In genomic region chr21:33078907-33079582, GRCh38 we compare ENCODE assay signal across 8 cellular contexts. TPM values are rescaled to one million over a fixed set of nuclear protein-coding genes. Genes with fewer than 3 reads are reported as not detected.
DNase-seq lines count a peak whose midpoint lies in the region; ATAC-seq, FAIRE-seq and TF ChIP-seq lines count a peak whose summit lies in the region.

No MANE protein-coding gene starts in this region.

- peak; percentile 86 for FAIRE-seq in K562 (lab: Jason Lieb, UNC)

- TF ChIP-seq CTCF in K562 (IDR thresholded peaks at IDR 0.05 in 2 of 3, conservative IDR thresholded peaks at IDR 0.05 in 1 of 3; ENCODE audit: insufficient read depth in 2 of 3, low read depth in 1 of 3, low read length in 3 of 3) (0 out of 6 replicates have a peak, but pooled peaks of 2 of the 3 experiments have one; percentile 15 to 26), nephron (IDR thresholded peaks at IDR 0.05; ENCODE audit: unreplicated experiment in 3 of 3) (no peak), sigmoid colon (IDR thresholded peaks at IDR 0.05) (no peak)

- H3K36me3 ChIP-seq in K562 (ENCODE audit: control insufficient read depth, insufficient read depth, low read length) (no peaks in the 10 kb centered on the region), sigmoid colon (no peaks in the 10 kb centered on the region)

- intact Hi-C loops in K562 (cut with micrococcal nuclease): no loop called here
- intact Hi-C loops in sigmoid colon (cut with DNase I): no loop called here

- CTCF ChIA-PET in K562 (lab: Yijun Ruan, JAX; ENCODE audit: low intra/inter-chr PET ratio): no interaction called here

- H3K4me2 ChIP-seq in K562 (ENCODE audit: insufficient read depth, low read length): peak overlapping the region; percentile 19; the same call in 1 of the 2 replicates

- H2AFZ ChIP-seq in K562 (ENCODE audit: low read depth, low read length): peak overlapping the region; percentile 48

- H3K9me3 Mint-ChIP-seq in nephron: no peaks in the 10 kb centered on the region

- H3K4me3 Mint-ChIP-seq in nephron: peak overlapping the region in 1 of 3 experiments; percentile 21

- peaks cover 7% of the 10 kb centered on the region for H4K20me1 ChIP-seq in K562 (replicated peaks; ENCODE audit: control insufficient read depth, insufficient read depth, low read length)

- H3K4me3 ChIP-seq in K562 (no peak overlapping the region), sigmoid colon (no peak overlapping the region)

- TF ChIP-seq EP300 in K562 (IDR thresholded peaks at IDR 0.05; ENCODE audit: low read length) (no peak), sigmoid colon (IDR thresholded peaks at IDR 0.05) (no peak)

- no peaks in the 10 kb centered on the region for H3K9me3 ChIP-seq in K562 (replicated peaks; ENCODE audit: control insufficient read depth, insufficient read depth, low read depth, low read length)
- H3K9me3 ChIP-seq in sigmoid colon: no peaks in the 10 kb centered on the region

- 0 out of 4 replicates have a peak, but pooled peaks of 1 of the 2 experiments have one; percentile 7 for TF ChIP-seq RAD21 in K562 (CRISPR knock-in tag; conservative IDR thresholded peaks at IDR 0.05 in 1 of 2, IDR thresholded peaks at IDR 0.05 in 1 of 2)

- H3K4me1 ChIP-seq in K562 (replicated peaks in 1 of 2; ENCODE audit: control insufficient read depth in 2 of 2, insufficient read depth in 2 of 2, low read length in 2 of 2): peaks cover 0 to 9% of the 10 kb centered on the region in 2 experiments; a peak in 3 of 5 replicates
- H3K4me1 ChIP-seq in sigmoid colon: no peaks in the 10 kb centered on the region

- H3K9me1 ChIP-seq in K562 (ENCODE audit: control insufficient read depth, insufficient read depth, low read length): no peaks in the 10 kb centered on the region

- H3K4me1 Mint-ChIP-seq in nephron: no peaks in the 10 kb centered on the region

- no peaks in the 10 kb centered on the region for H3K79me2 ChIP-seq in K562 (ENCODE audit: control insufficient read depth, insufficient read depth, low read length)

- DNase-seq in ACHN (peak; percentile 92), NCI-H226 (peak; percentile 33), K562 (ENCODE audit: extremely low read depth in 1 of 4, low spot score in 3 of 4) (peak; percentile 53 to 76 (median 62)), DMS79 treated with DMSO at 0.1 percent for 48 hours (lab: John Stamatoyannopoulos, UW) (no peak), sigmoid colon (no peak)

- POLR2A ChIA-PET in K562 (lab: Yijun Ruan, JAX): interaction anchor here (0.6 to 1.0 kb wide), 3 partner anchors 12 to 23 kb away, joined by 3 to 4 read pairs (median 3); no protein-coding TSS in a partner anchor

- TF ChIP-seq POLR2A in K562 (conservative IDR thresholded peaks at IDR 0.05): no peak
- TF ChIP-seq POLR2A in sigmoid colon (IDR thresholded peaks at IDR 0.05): no peak

- WGBS in K562 (ENCODE audit: insufficient coverage, low coverage, missing lambda C conversion rate): 1% methylated on average over 10 of the region's 10 CpGs
- 44 to 52% methylated on average over 10 of the region's 10 CpGs for WGBS in sigmoid colon, 2 donors

- BruUV-seq in K562 (replicated peaks; lab: Mats Ljungman, UMichigan): no TSS peak

- H3K27me3 Mint-ChIP-seq in nephron (ENCODE audit: low read depth): peaks cover 70% of the 10 kb centered on the region

- H3K27me3 ChIP-seq in K562 (ENCODE audit: control insufficient read depth in 2 of 2, insufficient read depth in 2 of 2, low read length in 2 of 2) (peaks cover 15 to 16% of the 10 kb centered on the region in 2 experiments), sigmoid colon (peaks cover 5 to 41% (median 13%) of the 10 kb centered on the region in 3 donors)

- ATAC-seq in GM18508 (IDR thresholded peaks at IDR 0.05; ENCODE audit: insufficient read depth, unreplicated experiment): peak; percentile 89
- ATAC-seq in HG02759 (IDR thresholded peaks at IDR 0.05; ENCODE audit: unreplicated experiment): peak; percentile 97
- peak; percentile 88 for ATAC-seq in K562

- in situ Hi-C loops in ACHN (cut with HindIII; ENCODE audit: low pct_ligation_motif_present, low pct_unique_long_range_greater_than_20kb, low sequenced_read_pairs): no loop called here
- in situ Hi-C loops in K562 (cut with MboI): no loop called here

- H3K27ac ChIP-seq in K562 (ENCODE audit: extremely low read depth, low read depth, low read length) (peak overlapping the region; percentile 11; the same call in 1 of the 3 replicates), sigmoid colon (no peak overlapping the region)

- peak overlapping the region; percentile 51 to 91 (median 59) for H3K27ac Mint-ChIP-seq in nephron

- no peaks in the 10 kb centered on the region for H3K36me3 Mint-ChIP-seq in nephron (ENCODE audit: low read depth)

- peak overlapping the region in 1 of 2 experiments; percentile 31; a peak in 1 of 4 replicates for H3K9ac ChIP-seq in K562 (ENCODE audit: insufficient read depth in 1 of 2, low read depth in 2 of 2, low read length in 2 of 2)

TF ChIP-seq in K562, 482 proteins besides CTCF, POLR2A, EP300 and RAD21 (continues in another document):
- TF ChIP-seq IRF9 (tag; IDR thresholded peaks at IDR 0.05) (no peak), TCF3 (CRISPR knock-in tag; IDR thresholded peaks at IDR 0.05) (peak; percentile 43), STAT5B (CRISPR knock-in tag; IDR thresholded peaks at IDR 0.05) (no peak), ZNF124 (CRISPR knock-in tag; IDR thresholded peaks at IDR 0.05) (no peak), CSDE1 (IDR thresholded peaks at IDR 0.05) (no peak), ZNF830 (CRISPR knock-in tag; IDR thresholded peaks at IDR 0.05) (no peak), RNF2 (IDR thresholded peaks at IDR 0.05) (no peak), E2F6 (IDR thresholded peaks at IDR 0.05; ENCODE audit: borderline replicate concordance in 1 of 2, extremely low read depth in 1 of 2, insufficient read depth in 1 of 2, insufficient read length in 1 of 2, low read depth in 1 of 2, low read length in 1 of 2, poor library complexity in 1 of 2, severe bottlenecking in 1 of 2) (no peak), RFX5 (IDR thresholded peaks at IDR 0.05; ENCODE audit: low read depth, low read length) (no peak)

RNA-seq across cellular contexts. Expression of gene OLIG1, which starts 9.1 kb away (rescaled TPM):
- total RNA-seq in K562 (2011; cell fraction: chromatin; rRNA removed; ENCODE audit: low replicate concordance): not detected in 2 replicates
- total RNA-seq in K562 (2011; cell fraction: nucleolus; rRNA removed): not detected in 2 replicates
- total RNA-seq in K562 (2011; cell fraction: nucleoplasm; rRNA removed): not detected in 2 replicates
- total RNA-seq in K562 (2014; rRNA removed) (not detected in 2 replicates), K562 (2014; rRNA removed; fragmentation: Illumina TruSeq; extraction: Trizol) (not detected in 2 replicates), K562 (2015; rRNA removed; fragmentation: Illumina TruSeq; extraction: Trizol) (not detected in 2 replicates), K562 (2021) (not detected in 2 replicates), sigmoid colon (not detected)
- polyA plus RNA-seq in K562 (2011; rRNA removed) (not detected in 2 replicates), K562 (2014; fragmentation: Illumina TruSeq; extraction: Trizol) (not detected in 2 replicates), K562 (2014; fragmentation: Nextera tagmentation; extraction: Ambion mirVana) (not detected), K562 (2014; rRNA removed) (not detected in 2 replicates), sigmoid colon (not detected)
- polyA plus RNA-seq in K562 (2011; cell fraction: cytosol; rRNA removed): not detected in 2 replicates
- not detected in 2 replicates for polyA plus RNA-seq in K562 (2011; cell fraction: nucleus; rRNA removed)
- polyA plus RNA-seq in K562 (2012): not detected in 2 replicates
- polyA minus RNA-seq in K562 (2011; rRNA and poly(A)+ RNA removed): not detected in 2 replicates
- polyA minus RNA-seq in K562 (2011; cell fraction: cytosol; rRNA and poly(A)+ RNA removed): not detected in 2 replicates
- not detected in 2 replicates for polyA minus RNA-seq in K562 (2011; cell fraction: nucleus; rRNA and poly(A)+ RNA removed)

RNA-seq across cellular contexts. Expression of gene OLIG2, which starts 53.3 kb away (rescaled TPM):
- total RNA-seq in K562 (2011; cell fraction: chromatin; rRNA removed; ENCODE audit: low replicate concordance): not detected in 2 replicates
- total RNA-seq in K562 (2011; cell fraction: nucleolus; rRNA removed): not detected in 2 replicates
- not detected in 2 replicates for total RNA-seq in K562 (2011; cell fraction: nucleoplasm; rRNA removed)
- not detected in 2 replicates for total RNA-seq in K562 (2014; rRNA removed)
- total RNA-seq in K562 (2014; rRNA removed; fragmentation: Illumina TruSeq; extraction: Trizol): not detected in 2 replicates
- not detected in 2 replicates for total RNA-seq in K562 (2015; rRNA removed; fragmentation: Illumina TruSeq; extraction: Trizol)
- not detected in 2 replicates for total RNA-seq in K562 (2021)
- polyA plus RNA-seq in K562 (2011; rRNA removed): not detected in 2 replicates
- not detected in 2 replicates for polyA plus RNA-seq in K562 (2011; cell fraction: cytosol; rRNA removed)
- polyA plus RNA-seq in K562 (2011; cell fraction: nucleus; rRNA removed): not detected in 2 replicates
- polyA plus RNA-seq in K562 (2012): not detected in 2 replicates
- not detected in 2 replicates for polyA plus RNA-seq in K562 (2014; fragmentation: Illumina TruSeq; extraction: Trizol)
- not detected for polyA plus RNA-seq in K562 (2014; fragmentation: Nextera tagmentation; extraction: Ambion mirVana)
- polyA plus RNA-seq in K562 (2014; rRNA removed): not detected in 2 replicates
- polyA minus RNA-seq in K562 (2011; rRNA and poly(A)+ RNA removed): not detected in 2 replicates
- not detected in 2 replicates for polyA minus RNA-seq in K562 (2011; cell fraction: cytosol; rRNA and poly(A)+ RNA removed)
- not detected in 2 replicates for polyA minus RNA-seq in K562 (2011; cell fraction: nucleus; rRNA and poly(A)+ RNA removed)
- not detected for total RNA-seq in sigmoid colon
- polyA plus RNA-seq in sigmoid colon: not detected

Comparison
In these comparisons a context has a peak if more than half of its experiments do, and no peak if none do; other contexts are left out.
1. DNase-seq: peak in ACHN (single experiment), NCI-H226 (single experiment) and K562 (4 of 4); none in DMS79 treated with DMSO at 0.1 percent for 48 hours (single experiment) and sigmoid colon (single experiment).
2. CTCF ChIP-seq: peak in K562 (2 of 3); none in nephron (0 of 3) and sigmoid colon (0 of 4).
3. Peak in every context shown above with its lines, with median percentiles within 50 percentile points of each other: ATAC-seq.